ENCODE assay signal across 8 cellular contexts in the genomic region with DNA sequence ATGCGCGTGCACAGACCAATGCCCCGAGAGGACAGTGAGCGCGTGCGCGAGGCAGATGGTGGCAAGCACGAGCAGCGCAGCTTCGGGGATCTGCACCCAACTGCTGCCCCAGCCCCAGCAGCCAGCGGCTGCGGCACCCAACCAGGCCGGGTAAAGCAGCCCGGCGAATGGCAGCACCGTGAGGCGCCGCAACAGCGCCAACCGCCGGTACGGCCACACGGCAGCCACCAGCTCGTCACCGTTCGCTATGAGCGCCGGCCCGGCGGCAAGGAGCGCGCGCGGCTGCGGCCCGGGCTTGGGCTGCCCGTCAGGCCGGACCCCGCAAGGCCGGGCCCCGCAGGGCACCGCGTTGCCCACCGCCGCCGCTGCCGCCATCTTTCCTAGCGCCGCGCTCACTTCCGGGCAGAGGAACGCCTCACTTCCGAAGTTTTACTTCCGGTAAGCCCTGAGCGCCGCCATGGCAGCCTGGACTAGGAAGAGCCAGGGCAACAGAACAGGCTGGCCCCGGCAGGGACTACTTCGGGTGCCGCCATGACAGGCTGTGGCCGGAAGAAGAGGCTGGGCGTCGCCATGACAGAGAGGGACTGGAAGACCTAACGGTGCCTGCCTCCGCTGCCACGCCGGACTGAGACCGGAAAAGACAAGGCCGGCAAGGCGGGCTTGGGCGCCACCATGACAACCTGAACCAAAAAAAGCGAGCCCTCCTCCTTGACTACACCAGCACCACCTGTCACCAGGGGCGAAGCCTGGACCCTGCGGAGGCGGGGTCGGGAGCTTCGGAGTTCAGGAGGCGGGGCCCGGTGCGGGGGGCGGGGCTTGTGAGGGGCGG.
A peak's percentile ranks its signal among the peaks of the same experiment; 100 is the strongest.
DNase-seq lines count a peak whose midpoint lies in the region; ATAC-seq and TF ChIP-seq lines count a peak whose summit lies in the region.

A gene (minus strand): TSS at position 385 of the 829 bp plus-strand sequence. CDS start 10 bp downstream, at position 375.

- DNase-seq in NCI-H2081 (lab: John Stamatoyannopoulos, UW) (peak; percentile 95), T1000 (lab: John Stamatoyannopoulos, UW) (peak; percentile 89), astrocyte of the hippocampus (ENCODE audit: low read depth, low spot score) (peak; percentile 98), hippocampal formation (lab: John Stamatoyannopoulos, UW) (peak; percentile 96 to 99), retinal pigment epithelial cell (ENCODE audit: low read depth) (peak; percentile 94)

- TF ChIP-seq CTCF in 22Rv1 (IDR thresholded peaks at IDR 0.05) (peak; percentile 50), retinal pigment epithelial cell (conservative IDR thresholded peaks at IDR 0.05; ENCODE audit: low read depth, low read length) (no peak)

- peak within 1 kb of the TSS; percentile 95 for H3K4me3 ChIP-seq in retinal pigment epithelial cell (ENCODE audit: low read length)

- ATAC-seq in GM18511 (IDR thresholded peaks at IDR 0.05; ENCODE audit: unreplicated experiment) (peak; percentile 73), HG03039 (IDR thresholded peaks at IDR 0.05; ENCODE audit: unreplicated experiment) (peak; percentile 74)

- peak within 1 kb of the TSS; percentile 84 for H3K27ac ChIP-seq in 22Rv1

Comparison
In these comparisons a context has a peak if more than half of its experiments do, and no peak if none do; other contexts are left out.
1. Peak in every context shown above with its lines: DNase-seq, ATAC-seq, H3K4me3 ChIP-seq and H3K27ac ChIP-seq.